In genomic region chr9:100852088-100852487, GRCh38 we compare ENCODE assay signal across 20 cellular contexts.
DNase-seq lines count a peak whose midpoint lies in the region; ATAC-seq, FAIRE-seq and TF ChIP-seq lines count a peak whose summit lies in the region.
"Had no signal": no experiment of that assay in that cellular context is flagged by ENCODE, and none has a peak within 500 bp of the region (broad histone marks: within the 10 kb centered on the region; RNA-seq: fewer than 3 reads in every experiment).

No MANE protein-coding gene starts in this region.

- no peak overlapping the region for H2AK5ac ChIP-seq in H1 (ENCODE audit: low read depth, low read length)

- no peak overlapping the region for H4K5ac ChIP-seq in H1 (ENCODE audit: insufficient read length, low read depth, low read length)

- no peak overlapping the region for H2BK15ac ChIP-seq in H1 (ENCODE audit: low read length)

- no peak overlapping the region for H2BK120ac ChIP-seq in H1 (replicated peaks; ENCODE audit: low read depth, low read length)

- POLR2A ChIA-PET in H1 (lab: Charles Lee; ENCODE audit: partially characterized antibody): no interaction called here

- no peak overlapping the region for H3K9ac ChIP-seq in H1 (replicated peaks in 1 of 4; ENCODE audit: extremely low read depth in 1 of 4, low read depth in 3 of 4, low read length in 3 of 4)
- H3K9ac ChIP-seq: GM23248 had no signal

- H3K4me1 ChIP-seq in H1 (replicated peaks in 1 of 4; ENCODE audit: control insufficient read depth in 3 of 4, insufficient read depth in 4 of 4, low read length in 3 of 4): no peaks in the 10 kb centered on the region
- H3K4me1 ChIP-seq: HAP-1 had no signal

- no peak overlapping the region for H3K18ac ChIP-seq in H1 (ENCODE audit: extremely low read depth, low read length)

- FAIRE-seq in H1 (lab: Jason Lieb, UNC): peak; percentile 58
- FAIRE-seq: D721Med, HepG2 had no signal

- no peaks in the 10 kb centered on the region for H3K79me1 ChIP-seq in H1 (ENCODE audit: low read depth, low read length)

- H3K23ac ChIP-seq in H1 (ENCODE audit: insufficient read length): no peak overlapping the region

- no peak overlapping the region for H3K4me3 ChIP-seq in H1 (ENCODE audit: extremely low read depth in 1 of 4, insufficient read depth in 2 of 4, low read depth in 3 of 4, low read length in 4 of 4)
- H3K4me3 ChIP-seq: BLaER1 treated with 17β-estradiol and CSF1 and Interleukin-3, amounts not matched to agents 10 nM and 100 nM; GM23248; HAP-1 had no signal

- H4K8ac ChIP-seq in H1 (ENCODE audit: extremely low read depth, insufficient read depth, low read length): no peak overlapping the region

- no peak overlapping the region for H2BK5ac ChIP-seq in H1 (ENCODE audit: low read depth, low read length)

- H3K56ac ChIP-seq in H1 (replicated peaks; ENCODE audit: insufficient read length, low read depth, low read length): no peak overlapping the region

- H2BK20ac ChIP-seq in H1 (ENCODE audit: low read length): no peak overlapping the region

- no peak for TF ChIP-seq RAD21 in H1 (IDR thresholded peaks at IDR 0.05 in 1 of 2, conservative IDR thresholded peaks at IDR 0.05 in 1 of 2; ENCODE audit: low read depth in 2 of 2, low read length in 2 of 2)

- no peaks in the 10 kb centered on the region for H3K9me3 ChIP-seq in H1 (ENCODE audit: insufficient read depth in 2 of 2, low read depth in 1 of 2, low read length in 1 of 2)
- H3K9me3 ChIP-seq: BLaER1 treated with 17β-estradiol and CSF1 and Interleukin-3, amounts not matched to agents 10 nM and 100 nM; HAP-1 had no signal

- no peaks in the 10 kb centered on the region; the same call in 1 of the 2 replicates for H3K23me2 ChIP-seq in H1 (ENCODE audit: low read depth, low read length)

- CTCF ChIA-PET in H1 (lab: Charles Lee; ENCODE audit: partially characterized antibody): interaction anchor here (1.1 to 1.5 kb wide), 2 partner anchors 9 to 10 kb away, joined by 3 to 8 read pairs; no protein-coding TSS in a partner anchor

- ATAC-seq in GM18861 (IDR thresholded peaks at IDR 0.05; ENCODE audit: unreplicated experiment) (no peak), HG03025 (IDR thresholded peaks at IDR 0.05; ENCODE audit: low FRiP score, unreplicated experiment) (no peak)
- ATAC-seq: HepG2 had no signal

- H3K79me2 ChIP-seq in H1 (ENCODE audit: control insufficient read depth in 1 of 2, insufficient read depth in 2 of 2, low read length in 2 of 2): no peaks in the 10 kb centered on the region

- no peak for TF ChIP-seq POLR2A in H1 (IDR thresholded peaks at IDR 0.05; ENCODE audit: control extremely low read depth in 1 of 2, low read depth in 2 of 2, low read length in 2 of 2)

- WGBS in H1 (ENCODE audit: extremely low coverage in 1 of 2, insufficient coverage in 1 of 2, insufficient read length in 1 of 2, insufficient replicate concordance in 2 of 2, low coverage in 1 of 2, low lambda C conversion rate in 2 of 2, missing lambda C conversion rate in 1 of 2), 2 experiments: 62% methylated on average over 4 of the region's 4 CpGs; no CpG with 5 or more reads in 1 of the 2 experiments

- H3K4me2 ChIP-seq in H1 (ENCODE audit: insufficient read depth in 1 of 2, low read depth in 2 of 2, low read length in 2 of 2): no peak overlapping the region

- H3K36me3 ChIP-seq in H1 (ENCODE audit: control insufficient read depth in 2 of 4, insufficient read depth in 4 of 4, low read length in 3 of 4): no peaks in the 10 kb centered on the region
- H3K36me3 ChIP-seq: BLaER1 treated with 17β-estradiol and CSF1 and Interleukin-3, amounts not matched to agents 10 nM and 100 nM; HAP-1 had no signal

- no peak for TF ChIP-seq EP300 in H1 (IDR thresholded peaks at IDR 0.05; ENCODE audit: borderline replicate concordance in 1 of 2, low read depth in 2 of 2, low read length in 2 of 2)

- no peak overlapping the region for H4K91ac ChIP-seq in H1 (replicated peaks; ENCODE audit: insufficient read length, low read length)

- H4K20me1 ChIP-seq in H1 (replicated peaks in 1 of 2; ENCODE audit: control insufficient read depth in 1 of 2, insufficient read depth in 2 of 2, low read length in 2 of 2): no peaks in the 10 kb centered on the region
- H4K20me1 ChIP-seq: BLaER1 treated with 17β-estradiol and CSF1 and Interleukin-3, amounts not matched to agents 10 nM and 100 nM had no signal

- no peaks in the 10 kb centered on the region for H3K27me3 ChIP-seq in H1 (replicated peaks in 1 of 4; ENCODE audit: control insufficient read depth in 3 of 4, extremely low read depth in 1 of 4, insufficient read depth in 3 of 4, low read length in 3 of 4)
- H3K27me3 ChIP-seq: BLaER1 treated with 17β-estradiol and CSF1 and Interleukin-3, amounts not matched to agents 10 nM and 100 nM had no signal

- TF ChIP-seq CTCF in H1 (IDR thresholded peaks at IDR 0.05; ENCODE audit: control extremely low read depth in 1 of 3, insufficient read depth in 1 of 3, low read depth in 1 of 3, low read length in 3 of 3): no peak; a peak in 1 of 4 replicates

- H3K4ac ChIP-seq in H1 (replicated peaks; ENCODE audit: insufficient read length, low read depth, low read length): no peak overlapping the region

- no peak overlapping the region for H3K27ac ChIP-seq in H1 (ENCODE audit: low read depth, low read length)
- H3K27ac ChIP-seq: GM23248 had no signal

- no peak overlapping the region for H2AFZ ChIP-seq in H1 (ENCODE audit: low read length)
- H2AFZ ChIP-seq: GM23248 had no signal

- no peak overlapping the region for H3K14ac ChIP-seq in H1 (ENCODE audit: insufficient read length)

- no peak overlapping the region for H2BK12ac ChIP-seq in H1 (ENCODE audit: low read depth, low read length)

- DNase-seq in ELR (ENCODE audit: low read depth) (peak; percentile 5), NCI-H526 (lab: John Stamatoyannopoulos, UW) (peak; percentile 16 to 24), H1 (ENCODE audit: low read depth in 1 of 2, low spot score in 2 of 2) (no peak), iPS-NIHi7 (ENCODE audit: extremely low spot score) (peak; percentile 17), T-helper 9 cell (no peak)
- DNase-seq in stimulated activated CD4-positive, alpha-beta T cell treated with anti-CD3 and anti-CD28 coated beads, Interleukin-4, amount 100 ng/mL, for 24 hours: no peak
- DNase-seq: 8988T; CD4-positive, CD25-positive, alpha-beta regulatory T cell; CD8-positive, alpha-beta memory T cell; COR-L47; GDM1; GM23248; Karpas-422; KBM-7 had no signal

TF ChIP-seq in H1, 55 proteins besides CTCF, POLR2A, EP300 and RAD21:
- peak; percentile 58 for TF ChIP-seq TEAD4 (IDR thresholded peaks at IDR 0.05; ENCODE audit: low read depth, low read length)
- no peak for TF ChIP-seq RNF2 (IDR thresholded peaks at IDR 0.05; ENCODE audit: borderline replicate concordance, low read depth, low read length, missing control alignments, poor library complexity, severe bottlenecking)
- no peak for TF ChIP-seq YY1 (IDR thresholded peaks at IDR 0.05; ENCODE audit: low read depth, low read length)
- TF ChIP-seq EZH2 (IDR thresholded peaks at IDR 0.05; ENCODE audit: low read depth, low read length, severe bottlenecking): no peak

Comparison
In these comparisons a context has a peak if more than half of its experiments do, and no peak if none do; other contexts are left out.
1. DNase-seq: peak in ELR (single experiment), NCI-H526 (2 of 2) and iPS-NIHi7 (single experiment); none in H1 (0 of 2), T-helper 9 cell (single experiment) and stimulated activated CD4-positive, alpha-beta T cell treated with anti-CD3 and anti-CD28 coated beads, Interleukin-4, amount 100 ng/mL, for 24 hours (single experiment).